In genomic region chr17:3668279-3669084, GRCh38 we compare ENCODE assay signal across 8 cellular contexts. TPM values are rescaled to one million over a fixed set of nuclear protein-coding genes. Genes with fewer than 3 reads are reported as not detected.
DNase-seq lines count a peak whose midpoint lies in the region; ATAC-seq and TF ChIP-seq lines count a peak whose summit lies in the region.

Gene EMC6 (plus strand): TSS chr17:3668812. CDS start chr17:3669147, 335 bp downstream.
A gene with protein sequence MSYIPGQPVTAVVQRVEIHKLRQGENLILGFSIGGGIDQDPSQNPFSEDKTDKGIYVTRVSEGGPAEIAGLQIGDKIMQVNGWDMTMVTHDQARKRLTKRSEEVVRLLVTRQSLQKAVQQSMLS (minus strand): TSS chr17:3668578. CDS start chr17:3668526, 52 bp downstream.

- 0% methylated on average over 81 to 89 of the region's 89 CpGs for WGBS in lung, 2 donors

- CTCF ChIA-PET in CD8-positive, alpha-beta T cell (lab: Charles Lee), result no interaction called here

- peak; percentile 97 to 100 (median 99) for DNase-seq in CD8-positive, alpha-beta T cell
- DNase-seq in HS-5 (ENCODE audit: low read depth), result peak; percentile 84
- DNase-seq in NK-92 treated with Interleukin-12 subunit alpha and Interleukin-12 subunit beta, amount 100 ng/mL, for 24 hours (lab: John Stamatoyannopoulos, UW), result peak; percentile 89
- peak; percentile 100 for DNase-seq in activated CD8-positive, alpha-beta memory T cell treated with anti-CD3 and anti-CD28 coated beads for 24 hours
- peak; percentile 99 for DNase-seq in effector CD8-positive, alpha-beta T cell (lab: John Stamatoyannopoulos, UW)
- DNase-seq in lung (ENCODE audit: low spot score), result peak; percentile 98
- DNase-seq in stimulated activated CD4-positive, alpha-beta T cell treated with anti-CD3 and anti-CD28 coated beads, TNF-alpha, amount 100 ng/mL, for 4 hours (ENCODE audit: low read depth in 3 of 3), result peak; percentile 97 to 99 (median 99)

- peaks cover 22% of the 10 kb centered on the region for H3K4me1 Mint-ChIP-seq in CD8-positive, alpha-beta T cell (ENCODE audit: low read depth)

- no peaks in the 10 kb centered on the region for H3K27me3 Mint-ChIP-seq in CD8-positive, alpha-beta T cell (ENCODE audit: low read depth)

- H3K36me3 ChIP-seq in CD8-positive, alpha-beta T cell (ENCODE audit: insufficient read depth, low read length), result no peaks in the 10 kb centered on the region
- peaks cover 3 to 13% of the 10 kb centered on the region in 2 donors for H3K36me3 ChIP-seq in lung (ENCODE audit: control insufficient read depth in 2 of 2, insufficient read depth in 2 of 2, low read length in 2 of 2)

- TF ChIP-seq CTCF in CD8-positive, alpha-beta T cell (IDR thresholded peaks at IDR 0.05), result no peak
- no peak for TF ChIP-seq CTCF in lung (IDR thresholded peaks at IDR 0.05; ENCODE audit: control extremely low read depth, extremely low read depth)

- H3K4me1 ChIP-seq in CD8-positive, alpha-beta T cell (ENCODE audit: insufficient read depth, low read length), result peaks cover 21% of the 10 kb centered on the region
- peaks cover 8 to 9% of the 10 kb centered on the region in 2 donors for H3K4me1 ChIP-seq in lung (ENCODE audit: control insufficient read depth in 2 of 2, insufficient read depth in 2 of 2, low read length in 2 of 2)

- peaks cover 8% of the 10 kb centered on the region for H3K36me3 Mint-ChIP-seq in CD8-positive, alpha-beta T cell

- H3K9me3 ChIP-seq in CD8-positive, alpha-beta T cell (ENCODE audit: low read length), result no peaks in the 10 kb centered on the region
- no peaks in the 10 kb centered on the region for H3K9me3 ChIP-seq in lung (ENCODE audit: control insufficient read depth in 2 of 2, insufficient read depth in 1 of 2, low read length in 1 of 2)

- H3K9me3 Mint-ChIP-seq in CD8-positive, alpha-beta T cell, result no peaks in the 10 kb centered on the region

- peak; percentile 92 for ATAC-seq in CD8-positive, alpha-beta T cell
- ATAC-seq in GM19467 (IDR thresholded peaks at IDR 0.05; ENCODE audit: unreplicated experiment) (peak; percentile 83), lung (ENCODE audit: insufficient read depth, low FRiP score) (peak; percentile 93)

- H3K27ac Mint-ChIP-seq in CD8-positive, alpha-beta T cell, result peak within 1 kb of the TSS; percentile 81

- H3K27me3 ChIP-seq in CD8-positive, alpha-beta T cell (ENCODE audit: insufficient read depth, low read length), result no peaks in the 10 kb centered on the region
- no peaks in the 10 kb centered on the region for H3K27me3 ChIP-seq in lung (ENCODE audit: control insufficient read depth, insufficient read depth)

- H3K4me3 Mint-ChIP-seq in CD8-positive, alpha-beta T cell, result peak within 1 kb of the TSS; percentile 90

- peak within 1 kb of the TSS; percentile 58 for H3K27ac ChIP-seq in CD8-positive, alpha-beta T cell (ENCODE audit: low read depth, low read length)
- H3K27ac ChIP-seq in lung (ENCODE audit: low read depth in 1 of 2, low read length in 1 of 2), result peak within 1 kb of the TSS; percentile 99 to 100

- intact Hi-C loops in CD8-positive, alpha-beta T cell (cut with DNase I, micrococcal nuclease), result loop anchor here (1.0 to 5.0 kb wide), 6 partner anchors 32 to 294 kb away; partner anchors contain the start of genes NCBP3 (in 2 of the 2), ATP2A3 (in 1 of the 2), CAMKK1 (in 1 of the 2) and CTNS (in 1 of the 2)

- POLR2A ChIA-PET in CD8-positive, alpha-beta T cell (lab: Charles Lee), result interaction anchor here (1.9 kb wide), 1 partner anchor 32 kb away, joined by 5 read pairs; the partner anchor contains the start of genes CTNS and SHPK

- H3K4me3 ChIP-seq in CD8-positive, alpha-beta T cell (ENCODE audit: low read depth, low read length), result peak within 1 kb of the TSS; percentile 73
- peak within 1 kb of the TSS; percentile 96 for H3K4me3 ChIP-seq in lung

RNA-seq across cellular contexts. Expression of gene EMC6, which starts in this region (rescaled TPM):
- total RNA-seq in CD8-positive, alpha-beta T cell, result 10 to 100 TPM; 39.4 to 41.6 TPM
- total RNA-seq in lung, result 10 to 100 TPM; 10.9 to 40.0 TPM
- 10 to 100 TPM; 85.0 to 93.4 TPM for polyA plus RNA-seq in lung

RNA-seq across cellular contexts. Expression of the second gene that starts in this region (rescaled TPM):
- 1 to 10 TPM; 5.5 to 5.8 TPM for total RNA-seq in CD8-positive, alpha-beta T cell
- total RNA-seq in lung, result 100 to 1,000 TPM in 1 of 2 donors, 10 to 100 TPM in 1; 71.0 to 146 TPM
- polyA plus RNA-seq in lung, result 100 to 1,000 TPM in 1 of 2 donors, 10 to 100 TPM in 1; 69.7 to 123 TPM

Comparison
In these comparisons a context has a peak if more than half of its experiments do, and no peak if none do; other contexts are left out.
1. Peak in every context shown above with its lines: DNase-seq, ATAC-seq, H3K4me3 ChIP-seq and H3K27ac ChIP-seq.
2. RNA of the second gene that starts in this region (total RNA-seq): 71.0 to 146 TPM in lung; 5.5 to 5.8 TPM in CD8-positive, alpha-beta T cell; every median in the first group is over 10 times any median in the second.